8 cellular contexts compared by ENCODE assay signal in genomic region chr1:101235241-101235695, GRCh38. TPM values are rescaled to one million over a fixed set of nuclear protein-coding genes. Genes with fewer than 3 reads are reported as not detected.
DNase-seq lines count a peak whose midpoint lies in the region; ATAC-seq and TF ChIP-seq lines count a peak whose summit lies in the region.

No MANE protein-coding gene starts in this region.

- no peaks in the 10 kb centered on the region; the same call in 1 of the 2 replicates for H3K9me3 ChIP-seq in ES-I3 (ENCODE audit: control insufficient read depth, insufficient read depth, low read length)
- H3K9me3 ChIP-seq in KOPT-K1 (ENCODE audit: insufficient read depth, low read length, poor library complexity, severe bottlenecking) = no peaks in the 10 kb centered on the region
- no peaks in the 10 kb centered on the region for H3K9me3 ChIP-seq in ectodermal cell (ENCODE audit: control insufficient read depth, low read length)
- no peaks in the 10 kb centered on the region for H3K9me3 ChIP-seq in osteoblast (ENCODE audit: low read depth, low read length)

- DNase-seq in osteoblast (ENCODE audit: insufficient read length, low spot score, missing footprints) = no peak
- DNase-seq in NCI-H187 treated with DMSO at 0.1 percent for 48 hours (lab: John Stamatoyannopoulos, UW) = no peak
- no peak for DNase-seq in superior temporal gyrus (ENCODE audit: extremely low spot score)
- DNase-seq in NCI-H345 (lab: John Stamatoyannopoulos, UW) = no peak

- peak overlapping the region; percentile 69; the same call in 1 of the 2 replicates for H3K9ac ChIP-seq in ES-I3 (ENCODE audit: low read depth, low read length)

- no peaks in the 10 kb centered on the region for H3K79me2 ChIP-seq in osteoblast (ENCODE audit: insufficient read depth, low read length)

- H3K27me3 ChIP-seq in ectodermal cell (ENCODE audit: control insufficient read depth, insufficient read depth, low read length, poor library complexity, severe bottlenecking) (peaks cover 29% of the 10 kb centered on the region), osteoblast (ENCODE audit: insufficient read depth, low read length) (no peaks in the 10 kb centered on the region)

- H4K20me1 ChIP-seq in osteoblast (ENCODE audit: insufficient read depth, low read length) = peaks cover 4% of the 10 kb centered on the region

- H3K27ac ChIP-seq in KOPT-K1 (ENCODE audit: low read depth, low read length, poor library complexity, severe bottlenecking) (peak overlapping the region; percentile 89), ectodermal cell (ENCODE audit: insufficient read depth, low read depth, low read length, poor library complexity, severe bottlenecking) (peak overlapping the region; percentile 80), osteoblast (ENCODE audit: low read depth, low read length) (no peak overlapping the region)

- no peak for TF ChIP-seq CTCF in osteoblast (IDR thresholded peaks at IDR 0.05; ENCODE audit: extremely low read depth, low read depth, low read length)

- peak overlapping the region; percentile 99 for H3K4me2 ChIP-seq in osteoblast (ENCODE audit: insufficient read depth, low read length)

- ATAC-seq in GM21723 (IDR thresholded peaks at IDR 0.05; ENCODE audit: unreplicated experiment) = no peak

- peak overlapping the region; percentile 63 for H3K4me3 ChIP-seq in ectodermal cell (ENCODE audit: insufficient read depth, low read depth, low read length)
- peak overlapping the region; percentile 85 for H3K4me3 ChIP-seq in osteoblast (ENCODE audit: insufficient read depth, low read length)

- H3K36me3 ChIP-seq in ES-I3 (ENCODE audit: insufficient read depth, low read length) (no peaks in the 10 kb centered on the region), KOPT-K1 (ENCODE audit: insufficient read depth, low read length) (peaks cover 15% of the 10 kb centered on the region), ectodermal cell (ENCODE audit: control insufficient read depth, insufficient read depth, low read length) (peaks cover 10% of the 10 kb centered on the region), osteoblast (ENCODE audit: insufficient read depth, low read length) (peaks cover 9% of the 10 kb centered on the region)

- peak overlapping the region; percentile 82 for H2AFZ ChIP-seq in osteoblast (ENCODE audit: low read length)

- WGBS in ectodermal cell, 2 experiments = 21 to 24% methylated on average over 5 to 6 of the region's 6 CpGs

- H3K4me1 ChIP-seq in ES-I3 (ENCODE audit: insufficient read depth, low read length) (no peaks in the 10 kb centered on the region), ectodermal cell (ENCODE audit: control insufficient read depth, insufficient read depth, low read length) (peaks cover 9% of the 10 kb centered on the region), osteoblast (ENCODE audit: insufficient read depth, low read length) (peaks cover 19% of the 10 kb centered on the region)

RNA-seq across cellular contexts. Expression of gene S1PR1, which starts 1.6 kb away (rescaled TPM):
- polyA plus RNA-seq in ectodermal cell (2013, experiment 1 of 4) = 10.5 TPM
- 14.8 TPM for polyA plus RNA-seq in ectodermal cell (2013, experiment 2 of 4)
- polyA plus RNA-seq in ectodermal cell (2013, experiment 3 of 4) = 13.2 TPM
- 13.9 TPM for polyA plus RNA-seq in ectodermal cell (2013, experiment 4 of 4)
- 25.7 and 27.1 TPM in 2 replicates for total RNA-seq in osteoblast
